ENCODE assay signal across 14 cellular contexts in genomic region chr19:14413355-14413754, GRCh38. TPM values are rescaled to one million over a fixed set of nuclear protein-coding genes. Genes with fewer than 3 reads are reported as not detected.
A peak's percentile ranks its signal among the peaks of the same experiment; 100 is the strongest.
DNase-seq lines count a peak whose midpoint lies in the region; ATAC-seq and TF ChIP-seq lines count a peak whose summit lies in the region.
"Had no signal": no experiment of that assay in that cellular context is flagged by ENCODE, and none has a peak within 500 bp of the region (broad histone marks: within the 10 kb centered on the region; RNA-seq: fewer than 3 reads in every experiment).

No MANE protein-coding gene starts in this region.

- no peaks in the 10 kb centered on the region for H3K27me3 ChIP-seq in BLaER1 treated with 17β-estradiol and CSF1 and Interleukin-3, amounts not matched to agents 10 nM and 100 nM
- no peaks in the 10 kb centered on the region for H3K27me3 ChIP-seq in H9 (ENCODE audit: insufficient read depth, low read length)

- no peak overlapping the region for H2BK5ac ChIP-seq in H9 (ENCODE audit: insufficient read length, low read length)

- WGBS in H9 (ENCODE audit: extremely low coverage, insufficient read length, low lambda C conversion rate): no CpG with 5 or more reads among the region's 3 CpGs

- H3K79me1 ChIP-seq in H9 (ENCODE audit: insufficient read depth, low read depth, low read length, poor library complexity, severe bottlenecking): peaks cover 8% of the 10 kb centered on the region

- peak overlapping the region in 8 of 11 experiments; percentile 15 to 68 (median 42); a peak in 10 of 22 replicates for H3K9ac ChIP-seq in BLaER1 treated with 17β-estradiol and CSF1 and Interleukin-3, amounts not matched to agents 10 nM and 100 nM
- H3K9ac ChIP-seq in H9 (ENCODE audit: extremely low read depth, insufficient read length, low read length): no peak overlapping the region

- no peak overlapping the region for H3K4ac ChIP-seq in H9 (ENCODE audit: low read depth, low read length)

- no peak overlapping the region for H2BK15ac ChIP-seq in H9 (ENCODE audit: low read depth, low read length)

- H3K56ac ChIP-seq in H9 (ENCODE audit: insufficient read length, low read depth, low read length): no peak overlapping the region

- DNase-seq in H9 (no peak), C1 segment of cervical spinal cord (lab: John Stamatoyannopoulos, UW) (no peak), DMS53 (lab: John Stamatoyannopoulos, UW) (no peak)
- no peak for DNase-seq in activated naive CD8-positive, alpha-beta T cell treated with anti-CD3 and anti-CD28 coated beads, Interleukin-2, amount 10 ng/mL, durations not matched to agents 7 days and 5 days
- DNase-seq in activated effector memory CD4-positive, alpha-beta T cell treated with Interleukin-2 at 50 U/mL for 16 hours: no peak
- DNase-seq: foreskin melanocyte; NCI-H1694 treated with DMSO at 0.1 percent for 48 hours; NCI-H526 treated with DMSO at 0.1 percent for 48 hours; RPMI8226; stimulated activated CD4-positive, alpha-beta T cell treated with anti-CD3 and anti-CD28 coated beads, Interleukin-4, amount 100 ng/mL, for 24 hours; stimulated activated naive CD4-positive, alpha-beta T cell had no signal

- no peak overlapping the region for H4K91ac ChIP-seq in H9 (ENCODE audit: insufficient read length, low read depth, low read length)

- H4K20me1 ChIP-seq in BLaER1 treated with 17β-estradiol and CSF1 and Interleukin-3, amounts not matched to agents 10 nM and 100 nM: peaks cover 98 to 100% (median 100%) of the 10 kb centered on the region in 11 experiments
- H4K20me1 ChIP-seq in H9 (ENCODE audit: control insufficient read depth, insufficient read depth, insufficient read length): no peaks in the 10 kb centered on the region

- peaks cover 80 to 98% (median 94%) of the 10 kb centered on the region in 10 experiments for H3K4me1 ChIP-seq in BLaER1 treated with 17β-estradiol and CSF1 and Interleukin-3, amounts not matched to agents 10 nM and 100 nM
- H3K4me1 ChIP-seq in H9 (ENCODE audit: insufficient read depth, low read length): no peaks in the 10 kb centered on the region

- H3K9me3 ChIP-seq in BLaER1 treated with 17β-estradiol and CSF1 and Interleukin-3, amounts not matched to agents 10 nM and 100 nM (replicated peaks in 1 of 11): no peaks in the 10 kb centered on the region
- H3K9me3 ChIP-seq in H9 (ENCODE audit: control insufficient read depth, low read depth, low read length): no peaks in the 10 kb centered on the region

- POLR2A ChIA-PET in activated naive CD8-positive, alpha-beta T cell treated with anti-CD3 and anti-CD28 coated beads, Interleukin-2, amount 10 ng/mL, durations not matched to agents 7 days and 5 days (lab: Charles Lee): interaction anchor here (0.6 to 2.8 kb wide), 4 partner anchors 9 to 32 kb away, joined by 3 to 23 read pairs (median 5); partner anchors contain the start of gene ADGRE5

- H2AFZ ChIP-seq in H9 (ENCODE audit: low read length): no peak overlapping the region

- peaks cover 3% of the 10 kb centered on the region for H3K23me2 ChIP-seq in H9 (ENCODE audit: insufficient read length, low read depth, low read length, poor library complexity, severe bottlenecking)

- H2BK20ac ChIP-seq in H9 (ENCODE audit: low read depth, low read length, poor library complexity, severe bottlenecking): no peak overlapping the region

- no peak overlapping the region for H2BK120ac ChIP-seq in H9 (ENCODE audit: low read depth, low read length, poor library complexity, severe bottlenecking)

- H3T11ph ChIP-seq in H9 (ENCODE audit: low read length): no peak overlapping the region

- H3K27me3 Mint-ChIP-seq in H9 (ENCODE audit: low read depth) (no peaks in the 10 kb centered on the region), nephron (ENCODE audit: low read depth) (no peaks in the 10 kb centered on the region)
- H3K27me3 Mint-ChIP-seq in activated naive CD8-positive, alpha-beta T cell treated with anti-CD3 and anti-CD28 coated beads, Interleukin-2, amount 10 ng/mL, durations not matched to agents 7 days and 5 days: no peaks in the 10 kb centered on the region

- ATAC-seq in activated naive CD8-positive, alpha-beta T cell treated with anti-CD3 and anti-CD28 coated beads, Interleukin-2, amount 10 ng/mL, durations not matched to agents 7 days and 5 days (ENCODE audit: low read depth): no peak
- no peak for ATAC-seq in HG02798 (IDR thresholded peaks at IDR 0.05; ENCODE audit: poor library complexity, unreplicated experiment)

- H3K18ac ChIP-seq in H9 (ENCODE audit: insufficient read length, low read depth, low read length): no peak overlapping the region

- no peak overlapping the region; a peak in 1 of 22 replicates for H3K27ac ChIP-seq in BLaER1 treated with 17β-estradiol and CSF1 and Interleukin-3, amounts not matched to agents 10 nM and 100 nM
- H3K27ac ChIP-seq in H9 (ENCODE audit: insufficient read length, low read depth, low read length): no peak overlapping the region

- H4K5ac ChIP-seq in H9 (ENCODE audit: insufficient read length, low read depth, low read length): no peak overlapping the region

- no peak overlapping the region for H3K4me3 ChIP-seq in BLaER1 treated with 17β-estradiol and CSF1 and Interleukin-3, amounts not matched to agents 10 nM and 100 nM

- H3K4me1 Mint-ChIP-seq in H9 (peaks cover 27 to 32% of the 10 kb centered on the region in 2 experiments), nephron (peaks cover 34% of the 10 kb centered on the region)
- H3K4me1 Mint-ChIP-seq in activated naive CD8-positive, alpha-beta T cell treated with anti-CD3 and anti-CD28 coated beads, Interleukin-2, amount 10 ng/mL, durations not matched to agents 7 days and 5 days: peaks cover 41% of the 10 kb centered on the region

- peaks cover 43% of the 10 kb centered on the region for H3K79me2 ChIP-seq in H9 (ENCODE audit: insufficient read depth, low read length)

- peak overlapping the region in 1 of 2 experiments; percentile 40; a peak in 2 of 5 replicates for H3K4me3 Mint-ChIP-seq in H9
- H3K4me3 Mint-ChIP-seq in activated naive CD8-positive, alpha-beta T cell treated with anti-CD3 and anti-CD28 coated beads, Interleukin-2, amount 10 ng/mL, durations not matched to agents 7 days and 5 days: peak overlapping the region; percentile 7
- H3K4me3 Mint-ChIP-seq in nephron: peak overlapping the region; percentile 47 to 74 (median 61)

- no peak overlapping the region for H3K14ac ChIP-seq in H9 (ENCODE audit: insufficient read depth, low read length)

- peaks cover 52 to 75% (median 75%) of the 10 kb centered on the region in 3 experiments for H3K36me3 Mint-ChIP-seq in H9 (ENCODE audit: insufficient read depth in 1 of 3, low read depth in 3 of 3)
- H3K36me3 Mint-ChIP-seq in activated naive CD8-positive, alpha-beta T cell treated with anti-CD3 and anti-CD28 coated beads, Interleukin-2, amount 10 ng/mL, durations not matched to agents 7 days and 5 days: peaks cover 45% of the 10 kb centered on the region
- peaks cover 55% of the 10 kb centered on the region for H3K36me3 Mint-ChIP-seq in nephron (ENCODE audit: low read depth)

- TF ChIP-seq CTCF in H9 (conservative IDR thresholded peaks at IDR 0.05) (no peak), nephron (IDR thresholded peaks at IDR 0.05; ENCODE audit: unreplicated experiment in 3 of 3) (no peak)

- H2AK5ac ChIP-seq in H9 (ENCODE audit: insufficient read length, low read length): no peak overlapping the region

- H3K23ac ChIP-seq in H9 (ENCODE audit: insufficient read length, low read depth, low read length): no peak overlapping the region

- peak overlapping the region; percentile 9 to 100 (median 83); a peak in 18 of 22 replicates for H3K4me2 ChIP-seq in BLaER1 treated with 17β-estradiol and CSF1 and Interleukin-3, amounts not matched to agents 10 nM and 100 nM
- no peak overlapping the region for H3K4me2 ChIP-seq in H9 (ENCODE audit: insufficient read depth, insufficient read length, low read length)

- peaks cover 70 to 89% (median 88%) of the 10 kb centered on the region in 11 experiments for H3K36me3 ChIP-seq in BLaER1 treated with 17β-estradiol and CSF1 and Interleukin-3, amounts not matched to agents 10 nM and 100 nM

- H3K27ac Mint-ChIP-seq in H9 (peak overlapping the region in 2 of 3 experiments; percentile 15 to 78; a peak in 2 of 7 replicates), nephron (peak overlapping the region; percentile 89 to 98 (median 93))
- peak overlapping the region; percentile 61 for H3K27ac Mint-ChIP-seq in activated naive CD8-positive, alpha-beta T cell treated with anti-CD3 and anti-CD28 coated beads, Interleukin-2, amount 10 ng/mL, durations not matched to agents 7 days and 5 days

- no peak overlapping the region for H4K8ac ChIP-seq in H9 (replicated peaks; ENCODE audit: insufficient read length, low read depth, low read length)

- no peaks in the 10 kb centered on the region for H3K9me3 Mint-ChIP-seq in H9
- no peaks in the 10 kb centered on the region for H3K9me3 Mint-ChIP-seq in activated naive CD8-positive, alpha-beta T cell treated with anti-CD3 and anti-CD28 coated beads, Interleukin-2, amount 10 ng/mL, durations not matched to agents 7 days and 5 days
- H3K9me3 Mint-ChIP-seq in nephron: no peaks in the 10 kb centered on the region

- H2BK12ac ChIP-seq in H9 (ENCODE audit: insufficient read length, low read depth, low read length): no peak overlapping the region

RNA-seq across cellular contexts. Expression of gene DDX39A, which starts 5.8 kb away (rescaled TPM):
- total RNA-seq in H9 (2021): 137 and 145 TPM in 2 replicates
- 100 to 1,000 TPM; 192 to 202 TPM for total RNA-seq in activated naive CD8-positive, alpha-beta T cell treated with anti-CD3 and anti-CD28 coated beads, Interleukin-2, amount 10 ng/mL, durations not matched to agents 7 days and 5 days

RNA-seq across cellular contexts. Expression of gene PKN1, which starts 19.8 kb away (rescaled TPM):
- 149 and 159 TPM in 2 replicates for total RNA-seq in H9 (2021)
- total RNA-seq in activated naive CD8-positive, alpha-beta T cell treated with anti-CD3 and anti-CD28 coated beads, Interleukin-2, amount 10 ng/mL, durations not matched to agents 7 days and 5 days: 100 to 1,000 TPM; 244 to 265 TPM

RNA-seq across cellular contexts. Expression of gene ADGRE5, which starts 32.1 kb away (rescaled TPM):
- total RNA-seq in H9 (2021): 0.96 and 0.97 TPM in 2 replicates
- 100 to 1,000 TPM; 304 to 315 TPM for total RNA-seq in activated naive CD8-positive, alpha-beta T cell treated with anti-CD3 and anti-CD28 coated beads, Interleukin-2, amount 10 ng/mL, durations not matched to agents 7 days and 5 days

Comparison
In these comparisons a context has a peak if more than half of its experiments do, and no peak if none do; other contexts are left out.
1. RNA of gene ADGRE5, which starts 32.1 kb away (total RNA-seq): 304 to 315 TPM in activated naive CD8-positive, alpha-beta T cell treated with anti-CD3 and anti-CD28 coated beads, Interleukin-2, amount 10 ng/mL, durations not matched to agents 7 days and 5 days; 0.96 to 0.97 TPM in H9; every median in the first group is over 100 times any median in the second.
2. Peak in every context shown above with its lines, with median percentiles within 50 percentile points of each other: H3K27ac Mint-ChIP-seq.